In the genomic region with DNA sequence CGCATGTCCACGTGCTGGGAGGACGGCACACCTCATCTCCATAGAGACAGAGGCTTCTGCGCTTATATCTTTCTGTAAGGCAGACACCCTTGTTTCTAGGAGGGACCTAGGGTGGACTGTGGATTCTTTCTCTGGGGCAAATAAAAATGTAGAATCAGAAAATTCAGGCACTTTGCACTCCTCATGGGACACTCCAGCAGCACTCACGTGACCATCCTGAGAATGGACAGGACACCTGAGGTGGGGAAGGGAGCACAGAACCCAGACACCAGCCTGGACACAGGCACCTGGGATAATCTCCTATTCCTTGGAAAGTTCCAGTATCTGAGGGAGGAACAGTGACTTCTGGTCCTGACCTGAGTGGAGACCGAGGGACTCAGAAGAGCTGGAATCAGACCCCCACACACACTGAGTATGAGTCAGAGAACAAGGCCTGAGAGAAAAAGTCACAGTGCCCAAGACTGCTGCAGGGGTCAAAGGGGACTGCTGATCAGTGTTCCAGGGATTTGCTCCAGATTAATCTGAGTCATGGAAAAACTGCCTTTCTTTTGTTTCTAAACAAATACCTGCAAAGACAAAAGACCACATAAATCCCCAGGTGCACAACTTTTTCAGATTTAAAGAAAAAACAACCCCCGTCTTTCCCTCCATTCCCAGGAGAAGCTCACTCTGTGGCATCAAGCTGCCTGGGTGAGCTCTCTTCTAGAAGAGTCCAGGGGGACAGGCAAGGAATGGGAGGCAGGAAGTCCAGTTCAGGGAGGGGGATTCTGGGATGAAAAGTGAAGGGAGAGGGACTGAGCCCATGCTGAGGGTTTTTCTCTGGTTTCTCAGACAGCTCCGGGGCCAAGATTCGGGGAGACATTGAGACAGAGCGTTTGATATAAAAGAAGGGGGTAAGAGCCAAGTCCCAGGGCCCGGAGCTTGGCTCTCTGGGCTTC, we compare ENCODE assay signal across 8 cellular contexts. TPM values are rescaled to one million over a fixed set of nuclear protein-coding genes. Genes with fewer than 3 reads are reported as not detected.
DNase-seq lines count a peak whose midpoint lies in the region; ATAC-seq and TF ChIP-seq lines count a peak whose summit lies in the region.

No MANE protein-coding gene starts in this region.

- DNase-seq in activated CD4-positive, alpha-beta T cell treated with anti-CD3 and anti-CD28 coated beads for 36 hours: no peak
- no peak for DNase-seq in activated CD4-positive, alpha-beta T cell treated with anti-CD3 and anti-CD28 coated beads, Interleukin-2, amount 50 U/mL, for 1 hour
- no peak for DNase-seq in activated naive CD8-positive, alpha-beta T cell treated with anti-CD3 and anti-CD28 coated beads for 36 hours
- DNase-seq in thoracic aorta (ENCODE audit: low spot score) (no peak), NCI-H128 (lab: John Stamatoyannopoulos, UW; ENCODE audit: unreplicated experiment) (no peak), GM19240 (ENCODE audit: insufficient read length, low spot score) (no peak)

- H3K4me1 Mint-ChIP-seq in activated CD4-positive, alpha-beta T cell treated with anti-CD3 and anti-CD28 coated beads for 36 hours: peaks cover 47% of the 10 kb centered on the region
- peaks cover 43% of the 10 kb centered on the region for H3K4me1 Mint-ChIP-seq in activated naive CD8-positive, alpha-beta T cell treated with anti-CD3 and anti-CD28 coated beads for 36 hours

- CTCF ChIA-PET in activated CD4-positive, alpha-beta T cell treated with anti-CD3 and anti-CD28 coated beads for 36 hours (lab: Charles Lee): interaction anchor here (0.6 to 2.0 kb wide), 10 partner anchors 10 to 626 kb away, joined by 3 to 7 read pairs (median 3); a partner anchor contains a TSS

- peak overlapping the region; percentile 97 for H3K27ac Mint-ChIP-seq in activated CD4-positive, alpha-beta T cell treated with anti-CD3 and anti-CD28 coated beads for 36 hours
- H3K27ac Mint-ChIP-seq in activated naive CD8-positive, alpha-beta T cell treated with anti-CD3 and anti-CD28 coated beads for 36 hours: peak overlapping the region; percentile 98

- peak overlapping the region; percentile 100 for H3K4me3 Mint-ChIP-seq in activated CD4-positive, alpha-beta T cell treated with anti-CD3 and anti-CD28 coated beads for 36 hours
- peak overlapping the region; percentile 99 for H3K4me3 Mint-ChIP-seq in activated naive CD8-positive, alpha-beta T cell treated with anti-CD3 and anti-CD28 coated beads for 36 hours

- H3K27ac ChIP-seq in layer of hippocampus (ENCODE audit: low read depth, low read length) (peak overlapping the region; percentile 56), thoracic aorta (peak overlapping the region in 1 of 2 donors; percentile 49)

- no peak for TF ChIP-seq CTCF in thoracic aorta (IDR thresholded peaks at IDR 0.05)

- H3K9me3 Mint-ChIP-seq in activated CD4-positive, alpha-beta T cell treated with anti-CD3 and anti-CD28 coated beads for 36 hours (ENCODE audit: low read depth): no peaks in the 10 kb centered on the region
- no peaks in the 10 kb centered on the region for H3K9me3 Mint-ChIP-seq in activated naive CD8-positive, alpha-beta T cell treated with anti-CD3 and anti-CD28 coated beads for 36 hours

- no peaks in the 10 kb centered on the region for H3K9me3 ChIP-seq in thoracic aorta

- peak overlapping the region; percentile 74 for H3K4me3 ChIP-seq in thoracic aorta

- H3K36me3 Mint-ChIP-seq in activated CD4-positive, alpha-beta T cell treated with anti-CD3 and anti-CD28 coated beads for 36 hours (ENCODE audit: low read depth): peaks cover 37% of the 10 kb centered on the region
- H3K36me3 Mint-ChIP-seq in activated naive CD8-positive, alpha-beta T cell treated with anti-CD3 and anti-CD28 coated beads for 36 hours: peaks cover 35% of the 10 kb centered on the region

- H3K4me1 ChIP-seq in thoracic aorta (ENCODE audit: control insufficient read depth in 1 of 2, low read depth in 2 of 2): peaks cover 4 to 15% of the 10 kb centered on the region in 2 donors

- POLR2A ChIA-PET in activated CD4-positive, alpha-beta T cell treated with anti-CD3 and anti-CD28 coated beads for 36 hours (lab: Charles Lee): interaction anchor here (0.5 to 1.1 kb wide), 11 partner anchors 16 to 464 kb away, joined by 3 to 7 read pairs (median 3); a partner anchor contains a TSS

- no peaks in the 10 kb centered on the region for H3K27me3 ChIP-seq in layer of hippocampus (ENCODE audit: control insufficient read depth, insufficient read depth, low read length)
- no peaks in the 10 kb centered on the region for H3K27me3 ChIP-seq in thoracic aorta (replicated peaks; ENCODE audit: insufficient read depth)

- ATAC-seq in activated CD4-positive, alpha-beta T cell treated with anti-CD3 and anti-CD28 coated beads for 36 hours: no peak
- ATAC-seq in thoracic aorta (ENCODE audit: insufficient number of reproducible peaks, low FRiP score, low read depth) (no peak), GM21717 (IDR thresholded peaks at IDR 0.05; ENCODE audit: unreplicated experiment) (no peak)

- H3K27me3 Mint-ChIP-seq in activated CD4-positive, alpha-beta T cell treated with anti-CD3 and anti-CD28 coated beads for 36 hours: peaks cover 2% of the 10 kb centered on the region
- no peaks in the 10 kb centered on the region for H3K27me3 Mint-ChIP-seq in activated naive CD8-positive, alpha-beta T cell treated with anti-CD3 and anti-CD28 coated beads for 36 hours

- intact Hi-C loops in activated CD4-positive, alpha-beta T cell treated with anti-CD3 and anti-CD28 coated beads for 36 hours (cut with DNase I, micrococcal nuclease): loop anchor here in 1 of 2 experiments (1.0 kb wide), 1 partner anchor 304 kb away; a partner anchor contains a TSS

- H3K36me3 ChIP-seq in thoracic aorta: no peaks in the 10 kb centered on the region

RNA-seq across cellular contexts. Expression of a gene that starts 35.6 kb away (rescaled TPM):
- 10 to 100 TPM; 19.6 to 19.7 TPM for total RNA-seq in activated CD4-positive, alpha-beta T cell treated with anti-CD3 and anti-CD28 coated beads for 36 hours
- 10 to 100 TPM; 17.7 to 18.5 TPM for total RNA-seq in activated naive CD8-positive, alpha-beta T cell treated with anti-CD3 and anti-CD28 coated beads for 36 hours
- total RNA-seq in thoracic aorta: 1 to 10 TPM; 4.1 to 6.6 TPM

RNA-seq across cellular contexts. Expression of a gene that starts 58.9 kb away (rescaled TPM):
- total RNA-seq in activated CD4-positive, alpha-beta T cell treated with anti-CD3 and anti-CD28 coated beads for 36 hours: 1 to 10 TPM; 6.3 to 7.1 TPM
- total RNA-seq in activated naive CD8-positive, alpha-beta T cell treated with anti-CD3 and anti-CD28 coated beads for 36 hours: 10 to 100 TPM; 10.5 to 11.3 TPM
- 10 to 100 TPM; 15.0 to 16.4 TPM for total RNA-seq in thoracic aorta
